Comparison of ENCODE assay signal across 17 cellular contexts in genomic region chr14:36981832-36982528, GRCh38.
DNase-seq lines count a peak whose midpoint lies in the region; ATAC-seq and TF ChIP-seq lines count a peak whose summit lies in the region.
"Had no signal": no experiment of that assay in that cellular context is flagged by ENCODE, and none has a peak within 500 bp of the region (broad histone marks: within the 10 kb centered on the region; RNA-seq: fewer than 3 reads in every experiment).

No MANE protein-coding gene starts in this region.

- peak overlapping the region; percentile 60 for H3K4me2 ChIP-seq in mammary epithelial cell (ENCODE audit: insufficient read depth, low read depth, low read length)

- TF ChIP-seq CTCF in mammary epithelial cell (conservative IDR thresholded peaks at IDR 0.05 in 1 of 2, IDR thresholded peaks at IDR 0.05 in 1 of 2; ENCODE audit: extremely low read depth in 1 of 2, insufficient read depth in 1 of 2, low read depth in 1 of 2, low read length in 2 of 2) = no peak

- peaks cover 14% of the 10 kb centered on the region for H3K4me1 ChIP-seq in ACC112 (ENCODE audit: control insufficient read depth, insufficient read depth, low read length, unreplicated experiment)
- peaks cover 14% of the 10 kb centered on the region for H3K4me1 ChIP-seq in mammary epithelial cell (ENCODE audit: insufficient read depth, low read length)
- no peaks in the 10 kb centered on the region for H3K4me1 ChIP-seq in naive thymus-derived CD4-positive, alpha-beta T cell (ENCODE audit: control insufficient read depth in 2 of 2, insufficient read depth in 2 of 2, low read length in 2 of 2)
- H3K4me1 ChIP-seq: vagina had no signal

- no peaks in the 10 kb centered on the region for H3K4me1 Mint-ChIP-seq in naive thymus-derived CD4-positive, alpha-beta T cell

- no peak for ATAC-seq in naive thymus-derived CD4-positive, alpha-beta T cell
- no peak for ATAC-seq in GM18868 (IDR thresholded peaks at IDR 0.05; ENCODE audit: unreplicated experiment)
- ATAC-seq: activated CD4-positive, CD25-positive, alpha-beta regulatory T cell treated with anti-CD3 and anti-CD28 coated beads, Interleukin-2, amount 50 U/mL, for 24 hours had no signal

- in situ Hi-C loops in mammary epithelial cell (cut with MboI; ENCODE audit: low sequenced_read_pairs in 2 of 2) = no loop called here

- no peaks in the 10 kb centered on the region for H3K36me3 ChIP-seq in ACC112 (ENCODE audit: insufficient read depth, low read length)
- no peaks in the 10 kb centered on the region for H3K36me3 ChIP-seq in mammary epithelial cell (ENCODE audit: insufficient read depth, low read length)
- no peaks in the 10 kb centered on the region for H3K36me3 ChIP-seq in naive thymus-derived CD4-positive, alpha-beta T cell (ENCODE audit: control insufficient read depth in 2 of 3, insufficient read depth in 3 of 3, low read length in 3 of 3)
- H3K36me3 ChIP-seq: neutrophil, vagina had no signal

- H3K27me3 ChIP-seq in ACC112 (ENCODE audit: insufficient read depth, low read length) (no peaks in the 10 kb centered on the region), mammary epithelial cell (ENCODE audit: insufficient read depth, low read length) (no peaks in the 10 kb centered on the region)
- no peaks in the 10 kb centered on the region for H3K27me3 ChIP-seq in naive thymus-derived CD4-positive, alpha-beta T cell (ENCODE audit: control insufficient read depth in 2 of 2, insufficient read depth in 2 of 2, low read length in 2 of 2)
- H3K27me3 ChIP-seq: neutrophil, vagina had no signal

- H3K36me3 Mint-ChIP-seq in naive thymus-derived CD4-positive, alpha-beta T cell = peaks cover 0 to 6% (median 0%) of the 10 kb centered on the region in 5 donors
- H3K36me3 Mint-ChIP-seq: activated naive CD8-positive, alpha-beta T cell had no signal

- no peak overlapping the region for H3K4me3 ChIP-seq in ACC112 (ENCODE audit: low read depth, low read length)
- no peak overlapping the region for H3K4me3 ChIP-seq in mammary epithelial cell (replicated peaks in 1 of 3; ENCODE audit: insufficient read depth in 1 of 3, low read depth in 2 of 3, low read length in 3 of 3)
- H3K4me3 ChIP-seq in naive thymus-derived CD4-positive, alpha-beta T cell (ENCODE audit: low read length) = no peak overlapping the region
- H3K4me3 ChIP-seq: vagina had no signal

- no peaks in the 10 kb centered on the region for H3K9me3 ChIP-seq in mammary epithelial cell (replicated peaks; ENCODE audit: insufficient read depth, low read length)
- H3K9me3 ChIP-seq in naive thymus-derived CD4-positive, alpha-beta T cell (ENCODE audit: control insufficient read depth in 2 of 3, low read length in 3 of 3) = peaks cover 0 to 3% (median 0%) of the 10 kb centered on the region in 3 experiments
- H3K9me3 ChIP-seq: neutrophil, vagina had no signal

- H3K79me2 ChIP-seq in ACC112 (ENCODE audit: control insufficient read depth, insufficient read depth, low read length, unreplicated experiment) = no peaks in the 10 kb centered on the region
- no peaks in the 10 kb centered on the region for H3K79me2 ChIP-seq in mammary epithelial cell (ENCODE audit: insufficient read depth, low read length)

- WGBS in mammary epithelial cell (ENCODE audit: low coverage, missing lambda C conversion rate) = 64% methylated on average over 3 of the region's 3 CpGs

- H3K27ac Mint-ChIP-seq in naive thymus-derived CD4-positive, alpha-beta T cell = no peak overlapping the region
- H3K27ac Mint-ChIP-seq: activated naive CD8-positive, alpha-beta T cell had no signal

- H3K27ac ChIP-seq in ACC112 (ENCODE audit: low read depth, low read length) = peak overlapping the region; percentile 82
- peak overlapping the region; percentile 97 for H3K27ac ChIP-seq in mammary epithelial cell (ENCODE audit: insufficient read depth, low read depth, low read length)
- no peak overlapping the region for H3K27ac ChIP-seq in naive thymus-derived CD4-positive, alpha-beta T cell (ENCODE audit: low read depth, low read length)
- H3K27ac ChIP-seq: HL-60, neutrophil, vagina had no signal

- no peak overlapping the region for H3K4me3 Mint-ChIP-seq in naive thymus-derived CD4-positive, alpha-beta T cell
- H3K4me3 Mint-ChIP-seq: activated naive CD8-positive, alpha-beta T cell had no signal

- no peak overlapping the region for H3K9ac ChIP-seq in mammary epithelial cell (ENCODE audit: insufficient read depth, low read length)

- peaks cover 0 to 11% (median 3%) of the 10 kb centered on the region in 11 donors for H3K9me3 Mint-ChIP-seq in naive thymus-derived CD4-positive, alpha-beta T cell

- CTCF ChIA-PET in mammary epithelial cell (lab: Charles Lee; ENCODE audit: low non-redundant PET) = no interaction called here
- CTCF ChIA-PET in naive thymus-derived CD4-positive, alpha-beta T cell (lab: Charles Lee) = no interaction called here

- H2AFZ ChIP-seq in ACC112 (ENCODE audit: low read length, unreplicated experiment) (peak overlapping the region; percentile 21), mammary epithelial cell (ENCODE audit: low read depth, low read length) (no peak overlapping the region)

- POLR2A ChIA-PET in naive thymus-derived CD4-positive, alpha-beta T cell (lab: Charles Lee) = no interaction called here

- dilution Hi-C loops in mammary epithelial cell (cut with HindIII; ENCODE audit: low sequenced_read_pairs) = no loop called here

- DNase-seq in HPDE6-E6E7 (ENCODE audit: extremely low spot score) (peak; percentile 66), mammary epithelial cell (peak; percentile 80), glomerular visceral epithelial cell (ENCODE audit: extremely low spot score) (peak; percentile 21), SKM-1 (lab: John Stamatoyannopoulos, UW; ENCODE audit: unreplicated experiment) (no peak), SW 1271 (lab: John Stamatoyannopoulos, UW) (no peak)
- no peak for DNase-seq in naive thymus-derived CD4-positive, alpha-beta T cell
- DNase-seq: activated T-cell treated with anti-CD3 and anti-CD28 coated beads for 4 hours; NCI-H187; NCI-H510A treated with DMSO at 0.1 percent for 48 hours; stimulated activated naive CD4-positive, alpha-beta T cell treated with Interleukin-2 at 50 U/mL for 16 hours had no signal

- no peaks in the 10 kb centered on the region for H3K27me3 Mint-ChIP-seq in naive thymus-derived CD4-positive, alpha-beta T cell
- H3K27me3 Mint-ChIP-seq: activated naive CD8-positive, alpha-beta T cell had no signal

- no TSS peak for BruUV-seq in mammary epithelial cell (replicated peaks; lab: Mats Ljungman, UMichigan)

- H4K20me1 ChIP-seq in mammary epithelial cell (ENCODE audit: insufficient read depth, low read length) = no peaks in the 10 kb centered on the region

- intact Hi-C loops in mammary epithelial cell (cut with micrococcal nuclease) = no loop called here
- intact Hi-C loops in naive thymus-derived CD4-positive, alpha-beta T cell (cut with micrococcal nuclease) = no loop called here

Comparison
In these comparisons a context has a peak if more than half of its experiments do, and no peak if none do; other contexts are left out.
1. DNase-seq: peak in HPDE6-E6E7 (single experiment), mammary epithelial cell (single experiment) and glomerular visceral epithelial cell (single experiment); none in naive thymus-derived CD4-positive, alpha-beta T cell (0 of 9), SKM-1 (single experiment) and SW 1271 (0 of 2).